ENCODE assay signal across 10 cellular contexts in genomic region chr20:64119681-64120341, GRCh38. TPM values are rescaled to one million over a fixed set of nuclear protein-coding genes. Genes with fewer than 3 reads are reported as not detected.
A peak's percentile ranks its signal among the peaks of the same experiment; 100 is the strongest.
DNase-seq lines count a peak whose midpoint lies in the region; ATAC-seq, FAIRE-seq and TF ChIP-seq lines count a peak whose summit lies in the region.
"Had no signal": no experiment of that assay in that cellular context is flagged by ENCODE, and none has a peak within 500 bp of the region (broad histone marks: within the 10 kb centered on the region; RNA-seq: fewer than 3 reads in every experiment).

No MANE protein-coding gene starts in this region.

- H3K4me3 ChIP-seq in GM12865 (ENCODE audit: low read depth, low read length) (peak overlapping the region; percentile 32; the same call in 1 of the 2 replicates), Peyer's patch (no peak overlapping the region), endothelial cell of umbilical vein (replicated peaks in 1 of 3; ENCODE audit: insufficient read depth in 1 of 3, low read depth in 1 of 3, low read length in 3 of 3) (no peak overlapping the region), trophoblast cell (ENCODE audit: low read depth, low read length) (no peak overlapping the region)
- H3K4me3 ChIP-seq: cardiac muscle cell, SJSA1 had no signal

- H4K20me1 ChIP-seq in endothelial cell of umbilical vein (replicated peaks; ENCODE audit: control insufficient read depth, extremely low read depth, insufficient read depth, low read length): no peaks in the 10 kb centered on the region

- H3K4ac ChIP-seq in trophoblast cell (ENCODE audit: low read depth, low read length): no peak overlapping the region

- no peak overlapping the region for H2BK5ac ChIP-seq in trophoblast cell (ENCODE audit: low read depth, low read length, poor library complexity)

- no peak overlapping the region for H3K23ac ChIP-seq in trophoblast cell (ENCODE audit: low read length)

- H2BK120ac ChIP-seq in trophoblast cell (ENCODE audit: insufficient read depth, low read length, poor library complexity): no peak overlapping the region

- H2AK5ac ChIP-seq in trophoblast cell (ENCODE audit: low read length): no peak overlapping the region

- intact Hi-C loops in endothelial cell of umbilical vein (cut with micrococcal nuclease): loop anchor here (1.0 to 10.0 kb wide), 7 partner anchors 18 to 624 kb away; partner anchors contain the start of genes PRPF6 and TCEA2

- H3K79me2 ChIP-seq in endothelial cell of umbilical vein (ENCODE audit: control insufficient read depth, insufficient read depth, low read length) (no peaks in the 10 kb centered on the region), trophoblast cell (ENCODE audit: control insufficient read depth, insufficient read depth, low read length, poor library complexity) (no peaks in the 10 kb centered on the region)

- POLR2A ChIA-PET in endothelial cell of umbilical vein (lab: Charles Lee): interaction anchor here (0.7 kb wide), 1 partner anchor 265 kb away, joined by 4 read pairs; no protein-coding TSS in a partner anchor

- DNase-seq in GM12865 (ENCODE audit: low read depth) (no peak), Peyer's patch (peak; percentile 14 to 47 (median 41)), endothelial cell of umbilical vein (ENCODE audit: low read depth, low spot score) (peak; percentile 8), trophoblast cell (no peak)
- no peak for DNase-seq in stimulated activated CD4-positive, alpha-beta T cell treated with anti-CD3 and anti-CD28 coated beads, Interleukin-2, amount 100 ng/mL, for 48 hours

- no peak for TF ChIP-seq POLR2A in Peyer's patch (IDR thresholded peaks at IDR 0.05)
- TF ChIP-seq POLR2A in endothelial cell of umbilical vein (IDR thresholded peaks at IDR 0.05; ENCODE audit: low read depth, low read length): no peak

- peak overlapping the region; percentile 51 for H3K4me2 ChIP-seq in endothelial cell of umbilical vein (ENCODE audit: insufficient read depth, low read length)
- H3K4me2 ChIP-seq in trophoblast cell (ENCODE audit: low read length): peak overlapping the region; percentile 35

- H3K36me3 ChIP-seq in Peyer's patch (no peaks in the 10 kb centered on the region), endothelial cell of umbilical vein (ENCODE audit: control insufficient read depth in 2 of 2, extremely low read depth in 1 of 2, insufficient read depth in 2 of 2, low read length in 2 of 2) (no peaks in the 10 kb centered on the region), trophoblast cell (ENCODE audit: control insufficient read depth in 1 of 2, insufficient read depth in 2 of 2, low read length in 2 of 2) (no peaks in the 10 kb centered on the region)
- H3K36me3 ChIP-seq: cardiac muscle cell, SJSA1 had no signal

- TF ChIP-seq CTCF in GM12865 (IDR thresholded peaks at IDR 0.05; ENCODE audit: insufficient read depth, low read depth, low read length, missing control alignments) (no peak), Peyer's patch (IDR thresholded peaks at IDR 0.05) (no peak), endothelial cell of umbilical vein (IDR thresholded peaks at IDR 0.05; ENCODE audit: extremely low read depth in 1 of 2, insufficient read depth in 1 of 2, low read depth in 1 of 2, low read length in 2 of 2) (no peak)

- no CpG with 5 or more reads among the region's 14 CpGs for WGBS in trophoblast cell (ENCODE audit: extremely low coverage, insufficient coverage, insufficient read length)

- H4K91ac ChIP-seq in trophoblast cell (ENCODE audit: low read depth, low read length): no peak overlapping the region

- no peak overlapping the region for H3K18ac ChIP-seq in trophoblast cell (ENCODE audit: low read length)

- H4K12ac ChIP-seq in trophoblast cell (ENCODE audit: low read depth, low read length): no peak overlapping the region

- dilution Hi-C loops in endothelial cell of umbilical vein (cut with MboI; ENCODE audit: extremely low pct_ligation_motif_present, low sequenced_read_pairs): no loop called here

- H3K9ac ChIP-seq in endothelial cell of umbilical vein (replicated peaks; ENCODE audit: extremely low read depth, insufficient read depth, low read length) (no peak overlapping the region), trophoblast cell (ENCODE audit: low read length) (no peak overlapping the region)

- ATAC-seq in HG03342 (IDR thresholded peaks at IDR 0.05; ENCODE audit: unreplicated experiment): no peak
- no peak for ATAC-seq in GM18511 (IDR thresholded peaks at IDR 0.05; ENCODE audit: unreplicated experiment)
- no peak for ATAC-seq in GM19324 (IDR thresholded peaks at IDR 0.05; ENCODE audit: low FRiP score, unreplicated experiment)

- peak overlapping the region; percentile 41 for H2AFZ ChIP-seq in endothelial cell of umbilical vein (ENCODE audit: low read depth, low read length)
- H2AFZ ChIP-seq in trophoblast cell (ENCODE audit: insufficient read depth, low read length, poor library complexity): no peak overlapping the region

- no peak overlapping the region for H4K8ac ChIP-seq in trophoblast cell (ENCODE audit: low read depth, low read length)

- FAIRE-seq in endothelial cell of umbilical vein (lab: Jason Lieb, UNC): no peak

- H3K79me1 ChIP-seq in trophoblast cell (ENCODE audit: low read length): no peaks in the 10 kb centered on the region

- H3K9me3 ChIP-seq in Peyer's patch (no peaks in the 10 kb centered on the region), endothelial cell of umbilical vein (replicated peaks; ENCODE audit: control insufficient read depth, insufficient read depth, low read length) (no peaks in the 10 kb centered on the region), trophoblast cell (ENCODE audit: insufficient read depth, low read depth, low read length) (peaks cover 1% of the 10 kb centered on the region)
- H3K9me3 ChIP-seq: SJSA1 had no signal

- peak overlapping the region in 1 of 4 donors; percentile 25 for H3K27ac ChIP-seq in Peyer's patch
- no peak overlapping the region for H3K27ac ChIP-seq in endothelial cell of umbilical vein (ENCODE audit: insufficient read depth, low read depth, low read length)
- no peak overlapping the region for H3K27ac ChIP-seq in trophoblast cell (ENCODE audit: low read depth, low read length)
- H3K27ac ChIP-seq: cardiac muscle cell, SJSA1 had no signal

- no peak overlapping the region for H3K14ac ChIP-seq in trophoblast cell (ENCODE audit: low read length)

- CTCF ChIA-PET in endothelial cell of umbilical vein (lab: Charles Lee): interaction anchor here (0.8 to 8.0 kb wide), 9 partner anchors 18 to 810 kb away, joined by 3 to 66 read pairs (median 5); partner anchors contain the start of genes LKAAEAR1, PRPF6 and SAMD10

- peaks cover 0 to 5% (median 0%) of the 10 kb centered on the region in 4 donors for H3K4me1 ChIP-seq in Peyer's patch
- H3K4me1 ChIP-seq in endothelial cell of umbilical vein (ENCODE audit: control insufficient read depth, extremely low read depth, insufficient read depth, low read length): no peaks in the 10 kb centered on the region
- H3K4me1 ChIP-seq in trophoblast cell (ENCODE audit: control insufficient read depth in 1 of 2, insufficient read depth in 2 of 2, low read length in 2 of 2): peaks cover 0 to 2% of the 10 kb centered on the region in 2 experiments

- H3K27me3 ChIP-seq in Peyer's patch: no peaks in the 10 kb centered on the region
- H3K27me3 ChIP-seq in endothelial cell of umbilical vein (ENCODE audit: control insufficient read depth in 2 of 2, insufficient read depth in 2 of 2, low read length in 2 of 2): peaks cover 9 to 10% of the 10 kb centered on the region in 2 experiments
- no peaks in the 10 kb centered on the region for H3K27me3 ChIP-seq in trophoblast cell (ENCODE audit: insufficient read depth, low read length)

- no TSS peak for BruUV-seq in endothelial cell of umbilical vein (replicated peaks; lab: Mats Ljungman, UMichigan)

- H3K9me1 ChIP-seq in endothelial cell of umbilical vein (replicated peaks; ENCODE audit: control insufficient read depth, extremely low read depth, insufficient read depth, low read length): no peaks in the 10 kb centered on the region

- H2BK12ac ChIP-seq in trophoblast cell (ENCODE audit: low read length): no peak overlapping the region

RNA-seq across cellular contexts. Expression of gene NPBWR2, which starts 12.4 kb away (rescaled TPM):
- total RNA-seq in Peyer's patch: not detected
- total RNA-seq in endothelial cell of umbilical vein: not detected in 2 replicates
- not detected in 2 replicates for polyA plus RNA-seq in endothelial cell of umbilical vein
- not detected in 2 replicates for polyA plus RNA-seq in endothelial cell of umbilical vein (2011; cell fraction: cytosol; rRNA removed)
- not detected in 2 replicates for polyA plus RNA-seq in endothelial cell of umbilical vein (2011; cell fraction: nucleus; rRNA removed)
- polyA plus RNA-seq in endothelial cell of umbilical vein (2012): not detected in 2 replicates
- polyA minus RNA-seq in endothelial cell of umbilical vein: not detected in 2 replicates
- polyA minus RNA-seq in endothelial cell of umbilical vein (2011; cell fraction: cytosol; rRNA and poly(A)+ RNA removed): not detected
- polyA minus RNA-seq in endothelial cell of umbilical vein (2011; cell fraction: nucleus; rRNA and poly(A)+ RNA removed): not detected in 2 replicates
- not detected in 2 replicates for polyA plus RNA-seq in trophoblast cell (2013)
- total RNA-seq: cardiac muscle cell, SJSA1 had no signal
- polyA plus RNA-seq: cardiac muscle cell had no signal

RNA-seq across cellular contexts. Expression of gene LKAAEAR1, which starts 35.6 kb away (rescaled TPM):
- total RNA-seq in Peyer's patch: not detected
- total RNA-seq in endothelial cell of umbilical vein: not detected in 2 replicates
- polyA plus RNA-seq in endothelial cell of umbilical vein: 0.29 and 0.46 TPM in 2 replicates
- 0.16 TPM in 1 of 2 replicates, not detected in the other for polyA plus RNA-seq in endothelial cell of umbilical vein (2011; cell fraction: cytosol; rRNA removed)
- not detected in 2 replicates for polyA plus RNA-seq in endothelial cell of umbilical vein (2011; cell fraction: nucleus; rRNA removed)
- polyA plus RNA-seq in endothelial cell of umbilical vein (2012): 0.21 TPM in 1 of 2 replicates, not detected in the other
- polyA minus RNA-seq in endothelial cell of umbilical vein: not detected in 2 replicates
- polyA minus RNA-seq in endothelial cell of umbilical vein (2011; cell fraction: cytosol; rRNA and poly(A)+ RNA removed): not detected
- not detected in 2 replicates for polyA minus RNA-seq in endothelial cell of umbilical vein (2011; cell fraction: nucleus; rRNA and poly(A)+ RNA removed)
- polyA plus RNA-seq in trophoblast cell (2013): not detected in 2 replicates

RNA-seq across cellular contexts. Expression of gene OPRL1, which starts 39.9 kb away (rescaled TPM):
- under 1 TPM in 1 of 4 donors, not detected in 3; 0.27 TPM for total RNA-seq in Peyer's patch
- total RNA-seq in endothelial cell of umbilical vein: 1.9 and 2.2 TPM in 2 replicates
- 2.0 and 2.6 TPM in 2 replicates for polyA plus RNA-seq in endothelial cell of umbilical vein
- polyA plus RNA-seq in endothelial cell of umbilical vein (2011; cell fraction: cytosol; rRNA removed): 1.3 and 1.8 TPM in 2 replicates
- 1.8 and 2.3 TPM in 2 replicates for polyA plus RNA-seq in endothelial cell of umbilical vein (2011; cell fraction: nucleus; rRNA removed)
- polyA plus RNA-seq in endothelial cell of umbilical vein (2012): 2.3 and 5.2 TPM in 2 replicates
- 2.3 and 3.7 TPM in 2 replicates for polyA minus RNA-seq in endothelial cell of umbilical vein
- polyA minus RNA-seq in endothelial cell of umbilical vein (2011; cell fraction: cytosol; rRNA and poly(A)+ RNA removed): not detected
- 0.43 and 0.91 TPM in 2 replicates for polyA minus RNA-seq in endothelial cell of umbilical vein (2011; cell fraction: nucleus; rRNA and poly(A)+ RNA removed)
- polyA plus RNA-seq in trophoblast cell (2013): 1.1 and 1.4 TPM in 2 replicates

RNA-seq across cellular contexts. Expression of gene RGS19, which starts 40.5 kb away (rescaled TPM):
- total RNA-seq in Peyer's patch: 10 to 100 TPM in 1 of 4 donors, 1 to 10 TPM in 3; 3.3 to 39.6 (median 6.8) TPM
- total RNA-seq in endothelial cell of umbilical vein: 27.8 and 28.3 TPM in 2 replicates
- 33.7 and 69.6 TPM in 2 replicates for polyA plus RNA-seq in endothelial cell of umbilical vein
- 21.3 and 30.8 TPM in 2 replicates for polyA plus RNA-seq in endothelial cell of umbilical vein (2011; cell fraction: cytosol; rRNA removed)
- 12.0 and 13.9 TPM in 2 replicates for polyA plus RNA-seq in endothelial cell of umbilical vein (2011; cell fraction: nucleus; rRNA removed)
- 24.7 and 27.7 TPM in 2 replicates for polyA plus RNA-seq in endothelial cell of umbilical vein (2012)
- 14.0 and 19.0 TPM in 2 replicates for polyA minus RNA-seq in endothelial cell of umbilical vein
- 16.2 TPM for polyA minus RNA-seq in endothelial cell of umbilical vein (2011; cell fraction: cytosol; rRNA and poly(A)+ RNA removed)
- 4.2 and 5.7 TPM in 2 replicates for polyA minus RNA-seq in endothelial cell of umbilical vein (2011; cell fraction: nucleus; rRNA and poly(A)+ RNA removed)
- 7.5 and 8.3 TPM in 2 replicates for polyA plus RNA-seq in trophoblast cell (2013)

RNA-seq across cellular contexts. Expression of gene MYT1, which starts 44.4 kb away (rescaled TPM):
- total RNA-seq in Peyer's patch: under 1 TPM in 2 of 4 donors, not detected in 2; 0.18 to 0.83 TPM
- total RNA-seq in endothelial cell of umbilical vein: not detected in 2 replicates
- polyA plus RNA-seq in endothelial cell of umbilical vein: not detected in 2 replicates
- not detected in 2 replicates for polyA plus RNA-seq in endothelial cell of umbilical vein (2011; cell fraction: cytosol; rRNA removed)
- polyA plus RNA-seq in endothelial cell of umbilical vein (2011; cell fraction: nucleus; rRNA removed): not detected in 2 replicates
- not detected in 2 replicates for polyA plus RNA-seq in endothelial cell of umbilical vein (2012)
- not detected in 2 replicates for polyA minus RNA-seq in endothelial cell of umbilical vein
- polyA minus RNA-seq in endothelial cell of umbilical vein (2011; cell fraction: cytosol; rRNA and poly(A)+ RNA removed): not detected
- polyA minus RNA-seq in endothelial cell of umbilical vein (2011; cell fraction: nucleus; rRNA and poly(A)+ RNA removed): not detected in 2 replicates
- polyA plus RNA-seq in trophoblast cell (2013): 0.05 and 0.14 TPM in 2 replicates
- total RNA-seq: SJSA1 had no signal

Comparison
In these comparisons a context has a peak if more than half of its experiments do, and no peak if none do; other contexts are left out.
1. DNase-seq: peak in Peyer's patch (3 of 3) and endothelial cell of umbilical vein (single experiment); none in GM12865 (single experiment), trophoblast cell (0 of 2) and stimulated activated CD4-positive, alpha-beta T cell treated with anti-CD3 and anti-CD28 coated beads, Interleukin-2, amount 100 ng/mL, for 48 hours (0 of 2).